15 cellular contexts compared by ENCODE assay signal in the genomic region with DNA sequence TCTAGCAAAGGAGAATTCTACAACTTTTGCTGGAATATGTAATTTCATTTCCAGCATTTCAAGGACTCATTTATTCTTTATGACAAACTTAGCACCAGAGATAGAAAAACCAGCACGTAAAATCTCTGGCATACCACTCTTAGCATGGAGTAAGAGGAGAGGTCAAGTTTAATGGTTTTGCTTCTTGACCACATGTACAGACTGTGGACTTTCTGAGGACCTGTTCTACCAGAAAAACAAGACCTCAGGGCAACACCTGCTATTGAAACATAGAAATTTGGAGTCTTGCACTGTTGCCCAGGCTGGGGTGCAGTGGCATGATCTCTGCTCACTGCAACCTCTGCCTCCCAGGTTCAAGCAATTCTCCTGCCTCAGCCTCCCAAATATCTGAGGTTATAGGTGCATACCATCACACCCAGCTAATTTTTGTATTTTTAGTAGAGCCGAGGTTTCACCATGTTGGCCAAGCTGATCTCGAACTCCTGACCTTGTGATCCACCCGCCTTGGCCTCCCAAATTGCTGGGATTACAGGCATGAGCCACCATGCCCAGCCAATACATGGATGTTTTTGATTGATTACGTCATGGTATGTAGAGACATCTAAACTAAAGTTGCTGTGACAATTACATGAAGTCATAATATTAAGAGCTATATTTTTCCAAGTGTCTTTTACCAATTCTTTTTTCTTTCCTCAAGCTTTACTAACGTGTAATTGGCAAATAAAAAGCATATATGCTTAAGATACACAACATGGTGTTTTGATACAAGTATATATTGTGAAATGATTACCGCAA. TPM values are rescaled to one million over a fixed set of nuclear protein-coding genes. Genes with fewer than 3 reads are reported as not detected.
A peak's percentile ranks its signal among the peaks of the same experiment; 100 is the strongest.
DNase-seq lines count a peak whose midpoint lies in the region; ATAC-seq, FAIRE-seq and TF ChIP-seq lines count a peak whose summit lies in the region.
"Had no signal": no experiment of that assay in that cellular context is flagged by ENCODE, and none has a peak within 500 bp of the region (broad histone marks: within the 10 kb centered on the region; RNA-seq: fewer than 3 reads in every experiment).

No MANE protein-coding gene starts in this region.

- WGBS in HepG2 (ENCODE audit: low lambda C conversion rate), result 15% methylated on average over 7 of the region's 7 CpGs
- WGBS in right lobe of liver (ENCODE audit: insufficient coverage, low coverage, low lambda C conversion rate, missing lambda C conversion rate), result 62% methylated on average over 6 of the region's 7 CpGs

- DNase-seq in HepG2 (ENCODE audit: low spot score) (no peak), right lobe of liver (no peak), epithelial cell of prostate (ENCODE audit: low read depth, low spot score) (no peak), left kidney (ENCODE audit: low read depth, low spot score) (peak; percentile 9), NCI-H2227 (lab: John Stamatoyannopoulos, UW; ENCODE audit: unreplicated experiment) (no peak), OCI-M2 (lab: John Stamatoyannopoulos, UW; ENCODE audit: unreplicated experiment) (no peak), sciatic nerve (ENCODE audit: low spot score) (no peak)
- DNase-seq: Caco-2; CD8-positive, alpha-beta T cell; DMS53; GM23248 had no signal

- H3K36me3 ChIP-seq in HepG2 (replicated peaks in 1 of 2; ENCODE audit: control insufficient read depth in 1 of 2, insufficient read depth in 2 of 2, low read length in 2 of 2) (no peaks in the 10 kb centered on the region), right lobe of liver (no peaks in the 10 kb centered on the region)

- no peaks in the 10 kb centered on the region for H3K4me1 ChIP-seq in HepG2 (ENCODE audit: insufficient read depth, low read length)
- no peaks in the 10 kb centered on the region for H3K4me1 ChIP-seq in right lobe of liver
- H3K4me1 ChIP-seq: Caco-2 had no signal

- no peaks in the 10 kb centered on the region for H3K9me3 ChIP-seq in HepG2 (ENCODE audit: low read length)
- H3K9me3 ChIP-seq in right lobe of liver, result no peaks in the 10 kb centered on the region
- H3K9me3 ChIP-seq: Caco-2 had no signal

- intact Hi-C loops in HepG2 (cut with micrococcal nuclease; ENCODE audit: unreplicated experiment) (no loop called here), right lobe of liver (cut with DNase I) (no loop called here), sciatic nerve (cut with DNase I) (no loop called here)

- POLR2A ChIA-PET in HepG2 (lab: Yijun Ruan, JAX), result no interaction called here

- no peak overlapping the region for H3K4me2 ChIP-seq in HepG2 (ENCODE audit: low read depth, low read length)

- no peak for TF ChIP-seq POLR2A in HepG2 (IDR thresholded peaks at IDR 0.05; ENCODE audit: insufficient read depth in 1 of 2, low read depth in 2 of 2, low read length in 2 of 2)
- TF ChIP-seq POLR2A in right lobe of liver (IDR thresholded peaks at IDR 0.05), result no peak

- ATAC-seq in HepG2 (no peak), right lobe of liver (no peak), sciatic nerve (no peak)
- ATAC-seq: CD8-positive, alpha-beta T cell; HCT116 had no signal

- TF ChIP-seq CTCF in HepG2 (CRISPR knock-in tag; IDR thresholded peaks at IDR 0.05) (no peak), right lobe of liver (IDR thresholded peaks at IDR 0.05) (no peak)

- H3K27ac ChIP-seq in HepG2 (ENCODE audit: extremely low read length, insufficient read depth, low read length) (no peak overlapping the region), right lobe of liver (no peak overlapping the region), epithelial cell of prostate (peak overlapping the region; percentile 15)
- H3K27ac ChIP-seq: 22Rv1, GM23248 had no signal

- H2AFZ ChIP-seq in HepG2 (ENCODE audit: low read length), result no peak overlapping the region
- H2AFZ ChIP-seq: GM23248 had no signal

- in situ Hi-C loops in HepG2 (cut with HindIII; ENCODE audit: extremely low pct_ligation_motif_present, low pct_unique_long_range_greater_than_20kb), result no loop called here

- no peak overlapping the region for H3K9ac ChIP-seq in HepG2 (ENCODE audit: insufficient read depth, low read depth, low read length)
- H3K9ac ChIP-seq: GM23248 had no signal

- BruUV-seq in HepG2 (replicated peaks; lab: Mats Ljungman, UMichigan), result no TSS peak

- no peaks in the 10 kb centered on the region for H4K20me1 ChIP-seq in HepG2 (ENCODE audit: insufficient read depth, low read length)

- H3K27me3 ChIP-seq in HepG2 (ENCODE audit: control insufficient read depth in 1 of 2, insufficient read depth in 2 of 2, low read length in 2 of 2) (no peaks in the 10 kb centered on the region), right lobe of liver (no peaks in the 10 kb centered on the region)

- no peak for TF ChIP-seq RAD21 in HepG2 (CRISPR knock-in tag; IDR thresholded peaks at IDR 0.05)

- H3K79me2 ChIP-seq in HepG2 (ENCODE audit: insufficient read depth, low read length), result no peaks in the 10 kb centered on the region

- TF ChIP-seq EP300 in HepG2 (IDR thresholded peaks at IDR 0.05; ENCODE audit: low read depth in 2 of 2, low read length in 2 of 2) (no peak), HepG2 (CRISPR knock-in tag; IDR thresholded peaks at IDR 0.05; ENCODE audit: borderline replicate concordance) (no peak)

- H3K4me3 ChIP-seq in HepG2 (replicated peaks in 1 of 3; ENCODE audit: insufficient read depth in 1 of 3, low read depth in 2 of 3, low read length in 3 of 3) (no peak overlapping the region), right lobe of liver (no peak overlapping the region)
- H3K4me3 ChIP-seq: GM23248 had no signal

- no peak for FAIRE-seq in HepG2 (lab: Jason Lieb, UNC)
- FAIRE-seq: GM12891, H54 had no signal

- CTCF ChIA-PET in HepG2 (lab: Yijun Ruan, JAX; ENCODE audit: low intra/inter-chr PET ratio, low total read pairs), result no interaction called here

TF ChIP-seq in HepG2, 621 proteins besides CTCF, POLR2A, EP300 and RAD21:
- TF ChIP-seq CREB1 (IDR thresholded peaks at IDR 0.05) (peak; percentile 75), CREB1 (CRISPR knock-in tag; IDR thresholded peaks at IDR 0.05) (no peak), NR3C1 (CRISPR knock-in tag; IDR thresholded peaks at IDR 0.05) (no peak), ATF7 (IDR thresholded peaks at IDR 0.05) (peak; percentile 98), ATF7 (CRISPR knock-in tag; IDR thresholded peaks at IDR 0.05) (no peak)

RNA-seq across cellular contexts. Expression of a gene that starts 36.1 kb away (rescaled TPM):
- total RNA-seq in HepG2 (2016; rRNA removed; fragmentation: Illumina TruSeq; extraction: Trizol), result 21.9 and 37.3 TPM in 2 replicates
- 1.4 and 1.6 TPM in 2 replicates for total RNA-seq in HepG2 (2016; cell fraction: cytosol; rRNA removed; fragmentation: Illumina TruSeq; extraction: Trizol; ENCODE audit: low read depth)
- 20.9 and 34.8 TPM in 2 replicates for total RNA-seq in HepG2 (2016; cell fraction: insoluble cytoplasmic fraction; rRNA removed; fragmentation: Illumina TruSeq; extraction: Trizol)
- 6.4 and 8.0 TPM in 2 replicates for total RNA-seq in HepG2 (2016; cell fraction: membrane; rRNA removed; fragmentation: Illumina TruSeq; extraction: Trizol)
- total RNA-seq in HepG2 (2016; cell fraction: nucleus; rRNA removed; fragmentation: Illumina TruSeq; extraction: Trizol), result 17.0 and 18.4 TPM in 2 replicates
- 5.9 and 10.1 TPM in 2 replicates for polyA plus RNA-seq in HepG2 (2011; rRNA removed)
- 4.4 and 4.8 TPM in 2 replicates for polyA plus RNA-seq in HepG2 (2011; cell fraction: cytosol; rRNA removed)
- 5.8 and 8.2 TPM in 2 replicates for polyA plus RNA-seq in HepG2 (2011; cell fraction: nucleus; rRNA removed)
- 5.1 and 12.5 TPM in 2 replicates for polyA plus RNA-seq in HepG2 (2012)
- 0.43 and 0.54 TPM in 2 replicates for polyA plus RNA-seq in HepG2 (2016; cell fraction: cytosol; fragmentation: Illumina TruSeq; extraction: Trizol; ENCODE audit: low read depth)
- 18.5 and 18.7 TPM in 2 replicates for polyA plus RNA-seq in HepG2 (2016; cell fraction: insoluble cytoplasmic fraction; fragmentation: Illumina TruSeq; extraction: Trizol; ENCODE audit: low read depth)
- polyA plus RNA-seq in HepG2 (2016; cell fraction: membrane; fragmentation: Illumina TruSeq; extraction: Trizol; ENCODE audit: low read depth), result 1.6 and 1.7 TPM in 2 replicates
- 11.7 and 12.4 TPM in 2 replicates for polyA plus RNA-seq in HepG2 (2016; cell fraction: nucleus; fragmentation: Illumina TruSeq; extraction: Trizol; ENCODE audit: insufficient read depth, low read depth)
- polyA minus RNA-seq in HepG2 (2011; rRNA and poly(A)+ RNA removed; ENCODE audit: low replicate concordance), result 6.2 and 12.3 TPM in 2 replicates
- polyA minus RNA-seq in HepG2 (2011; cell fraction: cytosol; rRNA and poly(A)+ RNA removed), result 11.8 and 15.1 TPM in 2 replicates
- polyA minus RNA-seq in HepG2 (2011; cell fraction: nucleus; rRNA and poly(A)+ RNA removed), result 21.4 and 31.0 TPM in 2 replicates
- 10 to 100 TPM in 1 of 6 experiments, 1 to 10 TPM in 5; 6.8 to 10.9 (median 7.9) TPM for total RNA-seq in right lobe of liver
- 10.7 TPM for total RNA-seq in sciatic nerve
